8 cellular contexts compared by ENCODE assay signal in the genomic region with DNA sequence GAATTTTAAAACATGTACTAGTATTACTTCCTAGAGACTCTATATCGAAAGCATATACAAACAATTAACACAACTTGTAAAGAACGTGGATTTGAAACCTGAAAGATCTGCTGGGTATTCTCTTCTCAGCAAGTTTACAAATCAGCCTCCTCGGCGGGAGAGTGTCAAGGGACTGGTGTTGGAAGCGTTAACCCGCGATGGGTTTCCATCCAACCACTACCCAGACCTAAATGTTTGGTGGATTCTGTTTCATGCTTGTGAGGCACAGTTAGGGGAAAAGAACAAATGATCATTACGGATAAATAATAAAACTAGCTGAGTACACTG. TPM values are rescaled to one million over a fixed set of nuclear protein-coding genes. Genes with fewer than 3 reads are reported as not detected.
DNase-seq lines count a peak whose midpoint lies in the region; ATAC-seq and TF ChIP-seq lines count a peak whose summit lies in the region.

No MANE protein-coding gene starts in this region.

- ATAC-seq in GM21526 (IDR thresholded peaks at IDR 0.05; ENCODE audit: low FRiP score, unreplicated experiment) (peak; percentile 33), IMR-90 (ENCODE audit: low read depth) (peak; percentile 18)
- no peak for ATAC-seq in activated T-cell treated with anti-CD3 and anti-CD28 coated beads, Interleukin-2, amount 50 U/mL, for 4 hours

- H3K23ac ChIP-seq in IMR-90 (ENCODE audit: low read depth, low read length): peak overlapping the region; percentile 97

- no peaks in the 10 kb centered on the region for H3K27me3 ChIP-seq in GM06990 (replicated peaks; ENCODE audit: control insufficient read depth, insufficient read depth, low read length)
- no peaks in the 10 kb centered on the region for H3K27me3 ChIP-seq in IMR-90 (ENCODE audit: control insufficient read depth, insufficient read depth, low read length)
- no peaks in the 10 kb centered on the region for H3K27me3 ChIP-seq in parathyroid adenoma (ENCODE audit: control insufficient read depth, insufficient read depth, low read length)

- H3K4me1 Mint-ChIP-seq in activated T-cell treated with anti-CD3 and anti-CD28 coated beads, Interleukin-2, amount 50 U/mL, for 4 hours (ENCODE audit: low read depth): peaks cover 23% of the 10 kb centered on the region

- peak overlapping the region; percentile 93 for H2AK9ac ChIP-seq in IMR-90 (replicated peaks; ENCODE audit: low read depth, low read length, poor library complexity)

- no peaks in the 10 kb centered on the region for H3K9me3 Mint-ChIP-seq in activated T-cell treated with anti-CD3 and anti-CD28 coated beads, Interleukin-2, amount 50 U/mL, for 4 hours

- no peaks in the 10 kb centered on the region for H4K20me1 ChIP-seq in IMR-90 (ENCODE audit: insufficient read depth, low read length)

- TF ChIP-seq POLR2A in IMR-90 (IDR thresholded peaks at IDR 0.05; ENCODE audit: low read depth, low read length): no peak

- H3K27me3 Mint-ChIP-seq in activated T-cell treated with anti-CD3 and anti-CD28 coated beads, Interleukin-2, amount 50 U/mL, for 4 hours (ENCODE audit: low read depth): no peaks in the 10 kb centered on the region

- dilution Hi-C loops in IMR-90 (cut with HindIII; ENCODE audit: low sequenced_read_pairs, unreplicated experiment): no loop called here

- H3K9ac ChIP-seq in IMR-90 (ENCODE audit: low read depth, low read length) (peak overlapping the region; percentile 97), parathyroid adenoma (peak overlapping the region; percentile 96)

- no peaks in the 10 kb centered on the region for H3K9me1 ChIP-seq in IMR-90 (ENCODE audit: insufficient read depth, low read length)

- peak overlapping the region; percentile 89 for H2BK5ac ChIP-seq in IMR-90 (ENCODE audit: low read depth, low read length, poor library complexity, severe bottlenecking)

- H3K79me1 ChIP-seq in IMR-90 (ENCODE audit: low read depth in 1 of 2, low read length in 2 of 2): peaks cover 3 to 10% of the 10 kb centered on the region in 2 experiments; a peak in 3 of 4 replicates

- peak overlapping the region; percentile 100 for H3K14ac ChIP-seq in IMR-90 (replicated peaks; ENCODE audit: low read depth, low read length)

- BruUV-seq in IMR-90 (replicated peaks; lab: Mats Ljungman, UMichigan): TSS peak; percentile 82

- H2AK5ac ChIP-seq in IMR-90 (ENCODE audit: low read depth, low read length): peak overlapping the region; percentile 92

- no peak for TF ChIP-seq CTCF in GM06990 (IDR thresholded peaks at IDR 0.05; ENCODE audit: insufficient read depth, low read length, poor library complexity, severe bottlenecking)
- TF ChIP-seq CTCF in IMR-90 (conservative IDR thresholded peaks at IDR 0.05; ENCODE audit: low read depth, low read length): no peak
- TF ChIP-seq CTCF in parathyroid adenoma (IDR thresholded peaks at IDR 0.05): no peak
- no peak for TF ChIP-seq CTCF in GM20000 (IDR thresholded peaks at IDR 0.05; ENCODE audit: extremely low read depth, missing control alignments)

- no peak for DNase-seq in GM06990 (ENCODE audit: extremely low read depth, insufficient read length)
- peak; percentile 33 for DNase-seq in IMR-90
- no peak for DNase-seq in activated T-cell treated with anti-CD3 and anti-CD28 coated beads, Interleukin-2, amount 50 U/mL, for 4 hours
- DNase-seq in fibroblast of the conjunctiva (ENCODE audit: low read depth): peak; percentile 24
- DNase-seq in COR-L47 (lab: John Stamatoyannopoulos, UW): no peak
- DNase-seq in GM20000 (ENCODE audit: low spot score): no peak

- CTCF ChIA-PET in IMR-90 (lab: Yijun Ruan, JAX): no interaction called here

- H3K79me2 ChIP-seq in parathyroid adenoma: no peaks in the 10 kb centered on the region

- in situ Hi-C loops in IMR-90 (cut with MboI; ENCODE audit: low sequenced_read_pairs): no loop called here

- peak overlapping the region; percentile 97 for H3K4ac ChIP-seq in IMR-90 (ENCODE audit: low read depth, low read length)

- no peaks in the 10 kb centered on the region for H3K36me3 ChIP-seq in GM06990 (ENCODE audit: control insufficient read depth, insufficient read depth, low read length)
- no peaks in the 10 kb centered on the region for H3K36me3 ChIP-seq in IMR-90 (ENCODE audit: control insufficient read depth, insufficient read depth, low read length)
- H3K36me3 ChIP-seq in parathyroid adenoma (ENCODE audit: control insufficient read depth, insufficient read depth, low read length): no peaks in the 10 kb centered on the region

- peak overlapping the region; percentile 53; the same call in 1 of the 2 replicates for H2BK20ac ChIP-seq in IMR-90 (ENCODE audit: low read depth, low read length)

- peak overlapping the region; percentile 80 for H3K4me2 ChIP-seq in IMR-90 (ENCODE audit: low read depth, low read length)
- peak overlapping the region; percentile 93 for H3K4me2 ChIP-seq in parathyroid adenoma (ENCODE audit: low read length)

- intact Hi-C loops in IMR-90 (cut with micrococcal nuclease): loop anchor here (1.0 kb wide), 1 partner anchor 101 kb away; no protein-coding TSS in a partner anchor

- H3K4me3 ChIP-seq in GM06990 (replicated peaks; ENCODE audit: low read depth, low read length) (peak overlapping the region; percentile 75), IMR-90 (ENCODE audit: insufficient read depth, low read depth, low read length) (peak overlapping the region; percentile 90), parathyroid adenoma (ENCODE audit: low read depth, low read length) (peak overlapping the region; percentile 96)

- H2BK15ac ChIP-seq in IMR-90 (ENCODE audit: low read depth, low read length): no peak overlapping the region

- H2AFZ ChIP-seq in IMR-90 (replicated peaks; ENCODE audit: low read length, poor library complexity) (peak overlapping the region; percentile 98), parathyroid adenoma (peak overlapping the region; percentile 79)

- TF ChIP-seq RAD21 in IMR-90 (IDR thresholded peaks at IDR 0.05; ENCODE audit: low read length): no peak

- H3K18ac ChIP-seq in IMR-90 (ENCODE audit: low read depth, low read length): peak overlapping the region; percentile 86; the same call in 1 of the 2 replicates

- H3K56ac ChIP-seq in IMR-90 (ENCODE audit: extremely low read depth, insufficient read depth, low read length): peak overlapping the region; percentile 82

- POLR2A ChIA-PET in IMR-90 (lab: Charles Lee; ENCODE audit: unreplicated experiment): no interaction called here

- H4K91ac ChIP-seq in IMR-90 (ENCODE audit: insufficient read depth, low read depth, low read length): peak overlapping the region; percentile 93; the same call in 1 of the 2 replicates

- H3K4me3 Mint-ChIP-seq in activated T-cell treated with anti-CD3 and anti-CD28 coated beads, Interleukin-2, amount 50 U/mL, for 4 hours: peak overlapping the region; percentile 93

- peak overlapping the region; percentile 95 for H3K27ac ChIP-seq in IMR-90 (ENCODE audit: insufficient read depth, low read length)
- H3K27ac ChIP-seq in parathyroid adenoma: peak overlapping the region; percentile 99

- WGBS in IMR-90 (ENCODE audit: extremely low coverage in 2 of 2, insufficient read length in 1 of 2), 2 experiments: no CpG with 5 or more reads among the region's 8 CpGs

- peaks cover 6% of the 10 kb centered on the region for H3K36me3 Mint-ChIP-seq in activated T-cell treated with anti-CD3 and anti-CD28 coated beads, Interleukin-2, amount 50 U/mL, for 4 hours (ENCODE audit: insufficient read depth)

- H3K4me1 ChIP-seq in IMR-90 (ENCODE audit: control insufficient read depth, insufficient read depth, low read length) (no peaks in the 10 kb centered on the region), parathyroid adenoma (peaks cover 4% of the 10 kb centered on the region)

- H4K8ac ChIP-seq in IMR-90 (ENCODE audit: low read depth in 2 of 2, low read length in 2 of 2): peak overlapping the region; percentile 82 to 99

- H3K9me3 ChIP-seq in IMR-90 (ENCODE audit: control insufficient read depth, insufficient read depth, low read length) (no peaks in the 10 kb centered on the region), parathyroid adenoma (ENCODE audit: control insufficient read depth, low read length) (no peaks in the 10 kb centered on the region)

- H4K5ac ChIP-seq in IMR-90 (ENCODE audit: low read depth, low read length): peak overlapping the region; percentile 97

- H2BK120ac ChIP-seq in IMR-90 (ENCODE audit: low read depth, low read length): peak overlapping the region; percentile 66; the same call in 1 of the 2 replicates

TF ChIP-seq in IMR-90, 13 proteins besides CTCF, POLR2A, EP300 and RAD21 (continues in another document):
- TF ChIP-seq MXI1 (IDR thresholded peaks at IDR 0.05; ENCODE audit: borderline replicate concordance, low read depth, low read length): no peak
- TF ChIP-seq ELK1 (IDR thresholded peaks at IDR 0.05; ENCODE audit: borderline replicate concordance, low read depth, low read length): no peak
- no peak for TF ChIP-seq USF2 (IDR thresholded peaks at IDR 0.05; ENCODE audit: low read depth, low read length)
- no peak for TF ChIP-seq MAZ (IDR thresholded peaks at IDR 0.05; ENCODE audit: borderline replicate concordance, low read depth, low read length)

RNA-seq across cellular contexts. Expression of gene C2orf42, which starts 0.8 kb away (rescaled TPM):
- 24.4 and 31.5 TPM in 2 replicates for total RNA-seq in IMR-90 (2012; rRNA removed)
- 7.3 and 7.5 TPM in 2 replicates for polyA plus RNA-seq in IMR-90 (2012; rRNA removed)
- 3.0 and 3.6 TPM in 2 replicates for polyA plus RNA-seq in IMR-90 (2012; cell fraction: cytosol; rRNA removed)
- polyA plus RNA-seq in IMR-90 (2012; cell fraction: nucleus; rRNA removed; ENCODE audit: low replicate concordance): 12.2 and 14.9 TPM in 2 replicates
- 10 to 100 TPM; 16.7 to 20.1 (median 18.5) TPM for total RNA-seq in activated T-cell treated with anti-CD3 and anti-CD28 coated beads, Interleukin-2, amount 50 U/mL, for 4 hours

RNA-seq across cellular contexts. Expression of gene TIA1, which starts 58.4 kb away (rescaled TPM):
- total RNA-seq in IMR-90 (2012; rRNA removed): 93.3 and 103 TPM in 2 replicates
- polyA plus RNA-seq in IMR-90 (2012; rRNA removed): 72.7 and 72.8 TPM in 2 replicates
- 9.7 and 11.5 TPM in 2 replicates for polyA plus RNA-seq in IMR-90 (2012; cell fraction: cytosol; rRNA removed)
- polyA plus RNA-seq in IMR-90 (2012; cell fraction: nucleus; rRNA removed; ENCODE audit: low replicate concordance): 67.9 and 381 TPM in 2 replicates
- 100 to 1,000 TPM in 1 of 3 donors, 10 to 100 TPM in 2; 94.4 to 104 (median 99.8) TPM for total RNA-seq in activated T-cell treated with anti-CD3 and anti-CD28 coated beads, Interleukin-2, amount 50 U/mL, for 4 hours

Comparison
In these comparisons a context has a peak if more than half of its experiments do, and no peak if none do; other contexts are left out.
1. DNase-seq: peak in IMR-90 (single experiment) and fibroblast of the conjunctiva (single experiment); none in GM06990 (single experiment), activated T-cell treated with anti-CD3 and anti-CD28 coated beads, Interleukin-2, amount 50 U/mL, for 4 hours (single experiment), COR-L47 (single experiment) and GM20000 (single experiment).
2. ATAC-seq: peak in GM21526 (single experiment) and IMR-90 (single experiment); none in activated T-cell treated with anti-CD3 and anti-CD28 coated beads, Interleukin-2, amount 50 U/mL, for 4 hours (0 of 2).
3. Peak in every context shown above with its lines, with median percentiles within 50 percentile points of each other: H3K4me3 ChIP-seq.